Comparison of ENCODE assay signal across 1 cellular context in the genomic region with DNA sequence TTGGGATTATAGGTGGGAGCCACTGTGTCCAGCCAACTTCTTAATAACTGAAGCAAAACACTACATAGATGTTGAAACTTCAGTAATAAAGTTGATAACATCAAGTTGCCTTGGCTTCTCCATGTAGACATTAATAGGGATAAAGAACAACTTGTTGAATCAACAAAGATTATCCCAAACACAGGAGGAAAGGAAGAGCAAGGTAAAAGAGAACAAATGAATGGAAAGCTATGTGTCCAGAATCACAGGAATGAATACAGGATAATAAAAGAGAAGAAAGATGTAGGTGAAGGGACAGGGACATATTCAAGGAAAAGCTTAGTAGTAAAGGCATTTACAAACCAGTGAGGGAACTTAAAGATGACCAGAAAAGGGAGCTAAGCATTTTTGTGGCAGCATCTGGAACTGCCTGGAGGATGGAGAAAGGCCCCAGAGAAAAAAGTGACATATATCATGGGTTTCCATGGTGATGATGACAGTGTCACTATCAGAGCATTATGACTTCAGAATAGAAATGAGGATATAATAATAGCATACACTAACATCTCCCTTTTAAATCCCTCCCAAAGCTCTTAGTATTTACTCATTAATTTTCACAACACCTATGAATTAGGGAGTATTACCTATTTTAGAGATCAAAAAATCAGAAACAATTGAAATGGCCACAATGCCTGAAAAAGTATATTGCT.
TF ChIP-seq lines count a peak whose summit lies in the region.

No MANE protein-coding gene starts in this region.

TF ChIP-seq in K562, 482 proteins besides CTCF, POLR2A, EP300 and RAD21 (continued from another document):
- TF ChIP-seq, protein P1, sequence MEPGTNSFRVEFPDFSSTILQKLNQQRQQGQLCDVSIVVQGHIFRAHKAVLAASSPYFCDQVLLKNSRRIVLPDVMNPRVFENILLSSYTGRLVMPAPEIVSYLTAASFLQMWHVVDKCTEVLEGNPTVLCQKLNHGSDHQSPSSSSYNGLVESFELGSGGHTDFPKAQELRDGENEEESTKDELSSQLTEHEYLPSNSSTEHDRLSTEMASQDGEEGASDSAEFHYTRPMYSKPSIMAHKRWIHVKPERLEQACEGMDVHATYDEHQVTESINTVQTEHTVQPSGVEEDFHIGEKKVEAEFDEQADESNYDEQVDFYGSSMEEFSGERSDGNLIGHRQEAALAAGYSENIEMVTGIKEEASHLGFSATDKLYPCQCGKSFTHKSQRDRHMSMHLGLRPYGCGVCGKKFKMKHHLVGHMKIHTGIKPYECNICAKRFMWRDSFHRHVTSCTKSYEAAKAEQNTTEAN (CRISPR knock-in tag; IDR thresholded peaks at IDR 0.05): no peak
- TF ChIP-seq MEIS2 (IDR thresholded peaks at IDR 0.05; ENCODE audit: partially characterized antibody) (peak; percentile 44), GATAD2A (IDR thresholded peaks at IDR 0.05) (no peak), PBX2 (CRISPR knock-in tag; IDR thresholded peaks at IDR 0.05; ENCODE audit: low read depth) (no peak), PBX2 (tag; conservative IDR thresholded peaks at IDR 0.05; ENCODE audit: low read depth) (peak; percentile 70)
